ENCODE assay signal across 26 cellular contexts in genomic region chr17:33099252-33099651, GRCh38.
"Had no signal": no experiment of that assay in that cellular context is flagged by ENCODE, and none has a peak within 500 bp of the region (broad histone marks: within the 10 kb centered on the region; RNA-seq: fewer than 3 reads in every experiment).

No MANE protein-coding gene starts in this region.

- ATAC-seq: esophagus mucosa; gastrocnemius medialis; heart right ventricle; left cardiac atrium; left lung; left ventricle myocardium superior; lower lobe of right lung; naive thymus-derived CD4-positive, alpha-beta T cell had no signal

- H3K4me3 ChIP-seq: colonic mucosa, esophagus squamous epithelium, gastrocnemius medialis, heart right ventricle, left lung, lower lobe of right lung had no signal

- DNase-seq: colonic mucosa; cortex of kidney; effector CD4-positive, alpha-beta T cell; effector memory CD4-positive, alpha-beta T cell; erythroblast; esophagus squamous epithelium; foreskin fibroblast; foreskin melanocyte; gastrocnemius medialis; glutamatergic neuron; head of caudate nucleus; heart right ventricle; hippocampal formation; immature natural killer cell; islet precursor cell; kidney; kidney glomerular epithelial cell; left cardiac atrium; left lung; left ventricle myocardium superior; lower lobe of right lung; mesenchymal stem cell; midbrain; naive thymus-derived CD4-positive, alpha-beta T cell had no signal

- H3K4me1 Mint-ChIP-seq: immature natural killer cell had no signal

- H3K4me3 Mint-ChIP-seq: dendritic cell treated with granulocyte-macrophage colony-stimulating factor and Interleukin-4, amounts not matched to agents 40 ng/mL and 50 ng/mL, for 4 days; immature natural killer cell; naive thymus-derived CD4-positive, alpha-beta T cell had no signal

- H3K9me3 Mint-ChIP-seq: dendritic cell treated with granulocyte-macrophage colony-stimulating factor and Interleukin-4, amounts not matched to agents 40 ng/mL and 50 ng/mL, for 4 days; immature natural killer cell had no signal

- H3K27ac Mint-ChIP-seq: dendritic cell treated with granulocyte-macrophage colony-stimulating factor and Interleukin-4, amounts not matched to agents 40 ng/mL and 50 ng/mL, for 4 days; immature natural killer cell; naive thymus-derived CD4-positive, alpha-beta T cell had no signal

- H3K36me3 Mint-ChIP-seq: immature natural killer cell; naive thymus-derived CD4-positive, alpha-beta T cell had no signal
